Comparison of ENCODE assay signal across 17 cellular contexts in genomic region chr2:168633895-168634294, GRCh38.
DNase-seq lines count a peak whose midpoint lies in the region; ATAC-seq and TF ChIP-seq lines count a peak whose summit lies in the region.
"Had no signal": no experiment of that assay in that cellular context is flagged by ENCODE, and none has a peak within 500 bp of the region (broad histone marks: within the 10 kb centered on the region; RNA-seq: fewer than 3 reads in every experiment).

No MANE protein-coding gene starts in this region.

- H3K9me3 ChIP-seq in thoracic aorta (no peaks in the 10 kb centered on the region), SK-N-SH (no peaks in the 10 kb centered on the region)
- H3K9me3 ChIP-seq: thyroid gland had no signal

- H3K27me3 ChIP-seq in thoracic aorta (replicated peaks; ENCODE audit: insufficient read depth) (no peaks in the 10 kb centered on the region), SK-N-SH (ENCODE audit: insufficient read depth) (no peaks in the 10 kb centered on the region)
- H3K27me3 ChIP-seq: thyroid gland had no signal

- ATAC-seq in HG02623 (IDR thresholded peaks at IDR 0.05; ENCODE audit: unreplicated experiment) (peak; percentile 36), thoracic aorta (ENCODE audit: insufficient number of reproducible peaks, low FRiP score, low read depth) (no peak)

- H3K9me3 Mint-ChIP-seq in type B pancreatic cell: no peaks in the 10 kb centered on the region
- H3K9me3 Mint-ChIP-seq: activated CD4-positive, alpha-beta memory T cell treated with anti-CD3 and anti-CD28 coated beads, Interleukin-2, amount 10 ng/mL, durations not matched to agents 7 days and 5 days; activated naive CD4-positive, alpha-beta T cell treated with anti-CD3 and anti-CD28 coated beads for 36 hours; nephron progenitor cell had no signal

- H3K27ac ChIP-seq in thoracic aorta: peak overlapping the region; percentile 53 to 70
- peak overlapping the region in 1 of 2 experiments; percentile 94; a peak in 2 of 4 replicates for H3K27ac ChIP-seq in SK-N-SH (ENCODE audit: low read depth in 2 of 2, low read length in 1 of 2)

- 81% methylated on average over 1 of the region's 1 CpG for WGBS in SK-N-SH (ENCODE audit: low lambda C conversion rate)

- no peaks in the 10 kb centered on the region for H3K27me3 Mint-ChIP-seq in type B pancreatic cell
- H3K27me3 Mint-ChIP-seq: activated CD4-positive, alpha-beta memory T cell treated with anti-CD3 and anti-CD28 coated beads, Interleukin-2, amount 10 ng/mL, durations not matched to agents 7 days and 5 days; CD4-positive, alpha-beta memory T cell had no signal

- no peak overlapping the region for H3K27ac Mint-ChIP-seq in type B pancreatic cell
- H3K27ac Mint-ChIP-seq: activated CD4-positive, alpha-beta memory T cell treated with anti-CD3 and anti-CD28 coated beads, Interleukin-2, amount 10 ng/mL, durations not matched to agents 7 days and 5 days; activated naive CD4-positive, alpha-beta T cell treated with anti-CD3 and anti-CD28 coated beads for 36 hours; CD4-positive, alpha-beta memory T cell had no signal

- H3K36me3 ChIP-seq in thoracic aorta (no peaks in the 10 kb centered on the region), SK-N-SH (replicated peaks in 1 of 2; ENCODE audit: control insufficient read depth in 1 of 2, insufficient read depth in 2 of 2, low read length in 1 of 2) (no peaks in the 10 kb centered on the region)
- H3K36me3 ChIP-seq: thyroid gland had no signal

- TF ChIP-seq RAD21 in SK-N-SH (IDR thresholded peaks at IDR 0.05; ENCODE audit: low read length): no peak

- H3K36me3 Mint-ChIP-seq in type B pancreatic cell: peaks cover 10% of the 10 kb centered on the region

- H3K9me2 ChIP-seq in SK-N-SH: no peaks in the 10 kb centered on the region

- H3K4me1 ChIP-seq in thoracic aorta (ENCODE audit: control insufficient read depth in 1 of 2, low read depth in 2 of 2): peaks cover 20 to 41% of the 10 kb centered on the region in 2 donors
- peaks cover 0 to 33% of the 10 kb centered on the region in 2 experiments; a peak in 2 of 4 replicates for H3K4me1 ChIP-seq in SK-N-SH (ENCODE audit: control insufficient read depth in 1 of 2, insufficient read depth in 2 of 2, low read depth in 1 of 2, low read length in 1 of 2)

- H3K4me1 Mint-ChIP-seq in type B pancreatic cell (ENCODE audit: unreplicated experiment): peaks cover 34% of the 10 kb centered on the region
- H3K4me1 Mint-ChIP-seq: activated CD4-positive, alpha-beta memory T cell treated with anti-CD3 and anti-CD28 coated beads, Interleukin-2, amount 10 ng/mL, durations not matched to agents 7 days and 5 days had no signal

- H3K9ac ChIP-seq in SK-N-SH: no peak overlapping the region

- no peak for TF ChIP-seq EP300 in SK-N-SH (IDR thresholded peaks at IDR 0.05; ENCODE audit: borderline replicate concordance in 1 of 2, low read depth in 1 of 2, low read length in 1 of 2)

- POLR2A ChIA-PET in SK-N-SH (lab: Yijun Ruan, JAX): no interaction called here

- H3F3A ChIP-seq in SK-N-SH (replicated peaks; ENCODE audit: insufficient read depth): peaks cover 10% of the 10 kb centered on the region

- H2AFZ ChIP-seq in SK-N-SH (ENCODE audit: low read depth): no peak overlapping the region

- H4K20me1 ChIP-seq in SK-N-SH (ENCODE audit: insufficient read depth): no peaks in the 10 kb centered on the region

- CTCF ChIA-PET in SK-N-SH (lab: Yijun Ruan, JAX): interaction anchor here (0.7 to 2.6 kb wide), 5 partner anchors 12 to 287 kb away, joined by 3 to 10 read pairs (median 3); no protein-coding TSS in a partner anchor

- no peak overlapping the region for H3K4me2 ChIP-seq in SK-N-SH

- DNase-seq in NOMO-1 treated with DMSO at 0.1 percent for 48 hours (lab: John Stamatoyannopoulos, UW; ENCODE audit: unreplicated experiment): peak; percentile 26
- no peak for DNase-seq in NOMO-1 treated with dmso at 0.1 percent for 144 hours (lab: John Stamatoyannopoulos, UW; ENCODE audit: unreplicated experiment)
- peak; percentile 51 for DNase-seq in MV-4-11 (lab: John Stamatoyannopoulos, UW)
- DNase-seq in thoracic aorta (ENCODE audit: low spot score): no peak
- DNase-seq in SK-N-SH: no peak
- DNase-seq in stimulated activated CD4-positive, alpha-beta T cell treated with anti-CD3 and anti-CD28 coated beads, Interleukin-12 subunit alpha, Interleukin-12 subunit beta, amount 100 ng/mL, for 4 hours: no peak
- no peak for DNase-seq in type B pancreatic cell (ENCODE audit: extremely low spot score, unreplicated experiment)
- DNase-seq: 8988T; activated CD4-positive, alpha-beta memory T cell treated with anti-CD3 and anti-CD28 coated beads, Interleukin-2, amount 10 ng/mL, durations not matched to agents 7 days and 5 days; activated naive CD4-positive, alpha-beta T cell treated with anti-CD3 and anti-CD28 coated beads for 36 hours; CD4-positive, alpha-beta memory T cell; MM.1S; NCI-H510A treated with DMSO at 0.1 percent for 48 hours; nephron progenitor cell; RPMI8226; thyroid gland had no signal

- no peak overlapping the region for H3K4me3 ChIP-seq in thoracic aorta
- no peak overlapping the region for H3K4me3 ChIP-seq in SK-N-SH (ENCODE audit: low read depth in 2 of 2, low read length in 1 of 2)
- H3K4me3 ChIP-seq: thyroid gland had no signal

- TF ChIP-seq CTCF in thoracic aorta (IDR thresholded peaks at IDR 0.05) (no peak), SK-N-SH (IDR thresholded peaks at IDR 0.05) (no peak), type B pancreatic cell (conservative IDR thresholded peaks at IDR 0.05) (no peak)

- no peaks in the 10 kb centered on the region for H3K79me2 ChIP-seq in SK-N-SH (ENCODE audit: insufficient read depth)

- no peak overlapping the region for H3K4me3 Mint-ChIP-seq in type B pancreatic cell
- H3K4me3 Mint-ChIP-seq: activated CD4-positive, alpha-beta memory T cell treated with anti-CD3 and anti-CD28 coated beads, Interleukin-2, amount 10 ng/mL, durations not matched to agents 7 days and 5 days; activated naive CD4-positive, alpha-beta T cell treated with anti-CD3 and anti-CD28 coated beads for 36 hours; CD4-positive, alpha-beta memory T cell; nephron progenitor cell had no signal

TF ChIP-seq in SK-N-SH, 30 proteins besides CTCF, POLR2A, EP300 and RAD21 (continues in another document):
- TF ChIP-seq ELF1 (IDR thresholded peaks at IDR 0.05) (no peak), JUND (IDR thresholded peaks at IDR 0.05) (no peak), SIN3A (IDR thresholded peaks at IDR 0.05; ENCODE audit: borderline replicate concordance, low read depth, low read length) (no peak), GABPA (IDR thresholded peaks at IDR 0.05; ENCODE audit: low read depth) (no peak), NRF1 (IDR thresholded peaks at IDR 0.05; ENCODE audit: low read depth, low read length) (no peak), EZH2phosphoT487 (IDR thresholded peaks at IDR 0.05; ENCODE audit: borderline replicate concordance, low read depth) (no peak), YY1 (IDR thresholded peaks at IDR 0.05; ENCODE audit: low read depth) (no peak), POLR2AphosphoS5 (IDR thresholded peaks at IDR 0.05; ENCODE audit: low read depth, low read length) (no peak), CHD2 (IDR thresholded peaks at IDR 0.05; ENCODE audit: low read length, partially characterized antibody) (no peak), SMC3 (IDR thresholded peaks at IDR 0.05; ENCODE audit: low read depth, low read length) (no peak), USF2 (IDR thresholded peaks at IDR 0.05; ENCODE audit: borderline replicate concordance, low read depth, low read length) (no peak), ZBTB33 (IDR thresholded peaks at IDR 0.05; ENCODE audit: borderline replicate concordance, low read depth) (no peak), NFIC (IDR thresholded peaks at IDR 0.05; ENCODE audit: borderline replicate concordance) (no peak), RXRA (IDR thresholded peaks at IDR 0.05; ENCODE audit: borderline replicate concordance, low read depth) (no peak)
- TF ChIP-seq, protein P1, sequence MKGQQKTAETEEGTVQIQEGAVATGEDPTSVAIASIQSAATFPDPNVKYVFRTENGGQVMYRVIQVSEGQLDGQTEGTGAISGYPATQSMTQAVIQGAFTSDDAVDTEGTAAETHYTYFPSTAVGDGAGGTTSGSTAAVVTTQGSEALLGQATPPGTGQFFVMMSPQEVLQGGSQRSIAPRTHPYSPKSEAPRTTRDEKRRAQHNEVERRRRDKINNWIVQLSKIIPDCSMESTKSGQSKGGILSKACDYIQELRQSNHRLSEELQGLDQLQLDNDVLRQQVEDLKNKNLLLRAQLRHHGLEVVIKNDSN (IDR thresholded peaks at IDR 0.05; ENCODE audit: borderline replicate concordance, low read depth): no peak
- TF ChIP-seq, protein P2, sequence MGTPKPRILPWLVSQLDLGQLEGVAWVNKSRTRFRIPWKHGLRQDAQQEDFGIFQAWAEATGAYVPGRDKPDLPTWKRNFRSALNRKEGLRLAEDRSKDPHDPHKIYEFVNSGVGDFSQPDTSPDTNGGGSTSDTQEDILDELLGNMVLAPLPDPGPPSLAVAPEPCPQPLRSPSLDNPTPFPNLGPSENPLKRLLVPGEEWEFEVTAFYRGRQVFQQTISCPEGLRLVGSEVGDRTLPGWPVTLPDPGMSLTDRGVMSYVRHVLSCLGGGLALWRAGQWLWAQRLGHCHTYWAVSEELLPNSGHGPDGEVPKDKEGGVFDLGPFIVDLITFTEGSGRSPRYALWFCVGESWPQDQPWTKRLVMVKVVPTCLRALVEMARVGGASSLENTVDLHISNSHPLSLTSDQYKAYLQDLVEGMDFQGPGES (IDR thresholded peaks at IDR 0.05; ENCODE audit: low read depth, low read length): no peak

Comparison
In these comparisons a context has a peak if more than half of its experiments do, and no peak if none do; other contexts are left out.
1. DNase-seq: peak in NOMO-1 treated with DMSO at 0.1 percent for 48 hours (single experiment) and MV-4-11 (single experiment); none in NOMO-1 treated with dmso at 0.1 percent for 144 hours (single experiment), thoracic aorta (single experiment), SK-N-SH (single experiment), stimulated activated CD4-positive, alpha-beta T cell treated with anti-CD3 and anti-CD28 coated beads, Interleukin-12 subunit alpha, Interleukin-12 subunit beta, amount 100 ng/mL, for 4 hours (single experiment) and type B pancreatic cell (single experiment).